In the genomic region with DNA sequence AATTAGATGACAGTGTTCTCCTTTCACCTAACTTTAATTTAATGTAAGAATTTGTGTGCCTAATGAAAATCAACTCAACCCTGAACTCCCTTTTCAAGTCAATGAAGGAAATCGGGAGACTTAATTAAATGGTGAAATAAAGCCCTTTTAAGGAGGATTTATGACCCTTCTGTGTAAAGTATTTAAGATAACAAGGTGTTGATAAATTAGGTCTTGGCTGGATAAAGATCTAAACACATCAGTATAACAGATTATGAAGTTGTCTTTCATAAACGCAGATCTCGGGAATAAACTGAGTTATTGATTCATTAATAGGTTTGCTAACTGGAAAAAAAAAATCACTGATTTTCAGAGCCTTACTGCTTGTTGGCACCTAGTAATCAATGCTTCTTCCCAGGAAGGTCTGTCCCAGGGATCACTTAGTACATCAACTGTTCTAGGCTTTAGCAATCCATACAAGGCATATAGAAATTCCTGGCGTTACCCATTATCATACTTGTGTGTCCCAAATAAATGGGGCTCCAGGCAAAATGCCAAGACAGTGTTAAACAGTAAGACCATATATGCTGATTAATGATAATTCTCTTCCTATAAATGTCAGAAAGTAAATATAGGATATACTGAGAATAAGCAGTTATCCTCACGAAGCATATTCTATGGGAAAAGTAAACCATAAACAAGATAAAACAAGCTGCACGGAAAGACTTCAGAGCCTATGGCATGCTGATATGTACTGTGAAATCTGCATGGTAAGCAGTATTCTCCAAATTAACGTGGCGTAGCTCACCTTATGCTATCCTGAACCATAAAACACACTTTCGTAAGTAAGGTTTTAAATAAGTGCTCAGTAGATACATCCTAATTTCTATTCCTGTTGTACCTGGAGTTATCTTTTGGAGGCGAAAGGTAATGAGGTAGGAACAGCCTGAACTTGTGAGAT, we compare ENCODE assay signal across 3 cellular contexts.
TF ChIP-seq lines count a peak whose summit lies in the region.

No MANE protein-coding gene starts in this region.

TF ChIP-seq in SK-N-SH treated with all-trans-retinoic acid at 6 μM for 48 hours, 23 proteins besides CTCF, POLR2A, EP300 and RAD21:
- TF ChIP-seq SNAI2 (CRISPR knock-in tag; IDR thresholded peaks at IDR 0.05), result no peak
- TF ChIP-seq ISL1 (CRISPR knock-in tag; IDR thresholded peaks at IDR 0.05), result 0 out of 2 replicates have a peak, but pooled peaks have one; percentile 30

TF ChIP-seq in SK-N-SH, 30 proteins besides CTCF, POLR2A, EP300 and RAD21:
- TF ChIP-seq TCF12 (IDR thresholded peaks at IDR 0.05), result no peak
- TF ChIP-seq SMC3 (IDR thresholded peaks at IDR 0.05; ENCODE audit: low read depth, low read length), result no peak
- TF ChIP-seq CHD2 (IDR thresholded peaks at IDR 0.05; ENCODE audit: low read length, partially characterized antibody), result no peak

TF ChIP-seq in IMR-90, 13 proteins besides CTCF, POLR2A, EP300 and RAD21:
- TF ChIP-seq CHD1 (IDR thresholded peaks at IDR 0.05; ENCODE audit: low read depth, low read length) (no peak), MAFK (IDR thresholded peaks at IDR 0.05; ENCODE audit: low read depth, low read length) (peak; percentile 82)
- TF ChIP-seq, protein P1, sequence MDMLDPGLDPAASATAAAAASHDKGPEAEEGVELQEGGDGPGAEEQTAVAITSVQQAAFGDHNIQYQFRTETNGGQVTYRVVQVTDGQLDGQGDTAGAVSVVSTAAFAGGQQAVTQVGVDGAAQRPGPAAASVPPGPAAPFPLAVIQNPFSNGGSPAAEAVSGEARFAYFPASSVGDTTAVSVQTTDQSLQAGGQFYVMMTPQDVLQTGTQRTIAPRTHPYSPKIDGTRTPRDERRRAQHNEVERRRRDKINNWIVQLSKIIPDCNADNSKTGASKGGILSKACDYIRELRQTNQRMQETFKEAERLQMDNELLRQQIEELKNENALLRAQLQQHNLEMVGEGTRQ (IDR thresholded peaks at IDR 0.05; ENCODE audit: low read depth, low read length), result no peak
TF ChIP-seq in IMR-90: peak in this region for 1.
